ENCODE assay signal across 21 cellular contexts in the genomic region with DNA sequence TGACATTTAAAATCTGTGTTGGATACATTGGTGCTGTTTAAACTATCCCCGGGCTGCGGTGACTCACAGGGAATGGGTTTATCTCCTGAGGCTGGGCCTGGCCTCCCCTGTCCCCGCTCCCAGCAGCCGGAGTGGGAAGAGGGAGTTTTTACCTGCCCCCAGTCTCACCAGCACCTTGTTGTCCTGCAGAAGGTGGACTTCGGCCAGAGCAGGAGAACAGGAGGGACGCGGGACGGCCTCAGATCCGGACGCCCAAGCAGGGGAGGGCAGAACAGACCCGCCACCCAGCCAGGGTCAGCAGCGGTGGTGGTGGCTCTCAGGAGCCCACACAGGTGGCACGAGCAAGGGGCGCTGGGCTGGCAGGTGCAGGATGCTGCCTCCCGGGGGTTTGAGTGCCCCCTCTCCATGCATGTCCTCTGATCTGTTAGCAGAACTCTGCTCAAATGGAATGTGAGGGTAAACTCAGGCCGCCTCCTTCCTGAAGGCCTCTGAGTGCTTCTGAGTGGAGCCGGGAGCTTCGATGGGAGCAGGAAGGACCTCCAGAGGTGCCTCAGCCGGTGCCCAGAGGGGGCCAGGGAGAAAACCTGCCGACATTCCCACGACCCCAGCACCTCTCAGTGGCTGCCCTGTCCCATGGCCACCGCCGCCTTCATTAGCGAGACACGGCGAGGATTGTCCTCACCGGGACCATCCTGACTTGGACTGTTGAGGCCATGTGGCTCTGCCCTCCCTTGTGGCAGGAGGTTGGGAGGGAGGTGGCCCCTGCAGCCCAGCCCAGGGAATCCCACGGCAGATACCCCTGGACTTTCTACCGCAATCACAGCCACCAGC. TPM values are rescaled to one million over a fixed set of nuclear protein-coding genes. Genes with fewer than 3 reads are reported as not detected.
DNase-seq lines count a peak whose midpoint lies in the region; ATAC-seq, FAIRE-seq and TF ChIP-seq lines count a peak whose summit lies in the region.
"Had no signal": no experiment of that assay in that cellular context is flagged by ENCODE, and none has a peak within 500 bp of the region (broad histone marks: within the 10 kb centered on the region; RNA-seq: fewer than 3 reads in every experiment).

No MANE protein-coding gene starts in this region.

- no peaks in the 10 kb centered on the region for H3F3A ChIP-seq in smooth muscle cell (ENCODE audit: low read depth)

- H3K9me3 ChIP-seq in H9 (ENCODE audit: control insufficient read depth, low read depth, low read length) (no peaks in the 10 kb centered on the region), astrocyte (ENCODE audit: insufficient read depth, low read depth, low read length) (no peaks in the 10 kb centered on the region), kidney (ENCODE audit: control insufficient read depth in 1 of 2, low read length in 2 of 2) (peaks cover 0 to 3% of the 10 kb centered on the region in 2 donors), smooth muscle cell (replicated peaks; ENCODE audit: low read depth) (no peaks in the 10 kb centered on the region)
- H3K9me3 ChIP-seq: uterus had no signal

- H3K79me2 ChIP-seq in H9 (ENCODE audit: insufficient read depth, low read length) (no peaks in the 10 kb centered on the region), astrocyte (ENCODE audit: insufficient read depth, low read length) (no peaks in the 10 kb centered on the region), smooth muscle cell (ENCODE audit: low read depth) (no peaks in the 10 kb centered on the region)

- H3K4me1 ChIP-seq in H9 (ENCODE audit: insufficient read depth, low read length) (0 out of 2 replicates have a peak, but pooled peaks cover 3% of the 10 kb centered on the region), astrocyte (ENCODE audit: insufficient read depth, low read length) (peaks cover 3% of the 10 kb centered on the region), kidney (ENCODE audit: control insufficient read depth in 1 of 2, insufficient read depth in 1 of 2, low read depth in 1 of 2, low read length in 2 of 2) (peaks cover 0 to 2% of the 10 kb centered on the region in 2 donors), smooth muscle cell (ENCODE audit: low read depth) (no peaks in the 10 kb centered on the region)
- H3K4me1 ChIP-seq: uterus had no signal

- H2BK15ac ChIP-seq in H9 (ENCODE audit: low read depth, low read length) = no peak overlapping the region

- H3K27ac Mint-ChIP-seq in H9 (no peak overlapping the region), astrocyte (ENCODE audit: unreplicated experiment) (no peak overlapping the region)
- H3K27ac Mint-ChIP-seq: activated CD4-positive, alpha-beta memory T cell treated with anti-CD3 and anti-CD28 coated beads for 36 hours; activated T-helper 2 cell treated with anti-CD3 and anti-CD28 coated beads, Interferon-gamma antibody, Interleukin-2, Interleukin-4, amounts not matched to agents 10 μg/mL and 5 μg/mL and 100 μg/mL, durations not matched to agents 14 hours and 24 hours and 36 hours; CD4-positive, CD25-positive, alpha-beta regulatory T cell had no signal

- H3K9ac ChIP-seq in H9 (ENCODE audit: extremely low read depth, insufficient read length, low read length) (no peak overlapping the region), astrocyte (ENCODE audit: low read length) (no peak overlapping the region), kidney (ENCODE audit: low read length in 2 of 2) (no peak overlapping the region), smooth muscle cell (ENCODE audit: low read depth) (no peak overlapping the region)

- no peak overlapping the region for H2BK120ac ChIP-seq in H9 (ENCODE audit: low read depth, low read length, poor library complexity, severe bottlenecking)

- no peak overlapping the region for H3K4me3 ChIP-seq in astrocyte (ENCODE audit: insufficient read depth, low read depth, low read length)
- no peak overlapping the region for H3K4me3 ChIP-seq in kidney (ENCODE audit: low read length in 2 of 2)
- peak overlapping the region; percentile 18 for H3K4me3 ChIP-seq in smooth muscle cell
- H3K4me3 ChIP-seq: uterus had no signal

- H3K23me2 ChIP-seq in H9 (ENCODE audit: insufficient read length, low read depth, low read length, poor library complexity, severe bottlenecking) = no peaks in the 10 kb centered on the region

- WGBS in H9 (ENCODE audit: extremely low coverage, insufficient read length, low lambda C conversion rate) = no CpG with 5 or more reads among the region's 29 CpGs
- 77% methylated on average over 28 of the region's 29 CpGs for WGBS in smooth muscle cell (ENCODE audit: low lambda C conversion rate)

- H2AK5ac ChIP-seq in H9 (ENCODE audit: insufficient read length, low read length) = no peak overlapping the region

- H3K36me3 ChIP-seq in astrocyte (ENCODE audit: insufficient read depth, low read length) = no peaks in the 10 kb centered on the region
- H3K36me3 ChIP-seq in kidney (ENCODE audit: control insufficient read depth in 1 of 2, insufficient read depth in 2 of 2, low read length in 2 of 2) = no peaks in the 10 kb centered on the region
- no peaks in the 10 kb centered on the region for H3K36me3 ChIP-seq in smooth muscle cell (ENCODE audit: low read depth)
- H3K36me3 ChIP-seq: uterus had no signal

- no peak overlapping the region for H2BK12ac ChIP-seq in H9 (ENCODE audit: insufficient read length, low read depth, low read length)

- H3K18ac ChIP-seq in H9 (ENCODE audit: insufficient read length, low read depth, low read length) = no peak overlapping the region

- H3K27me3 Mint-ChIP-seq in H9 (ENCODE audit: low read depth) (peaks cover 26% of the 10 kb centered on the region), astrocyte (ENCODE audit: low read depth, unreplicated experiment) (peaks cover 24% of the 10 kb centered on the region)

- H3K56ac ChIP-seq in H9 (ENCODE audit: insufficient read length, low read depth, low read length) = no peak overlapping the region

- ATAC-seq in GM21619 (IDR thresholded peaks at IDR 0.05; ENCODE audit: unreplicated experiment) = no peak

- no peak overlapping the region for H3T11ph ChIP-seq in H9 (ENCODE audit: low read length)

- TF ChIP-seq CTCF in H9 (conservative IDR thresholded peaks at IDR 0.05) = no peak
- TF ChIP-seq CTCF in astrocyte (IDR thresholded peaks at IDR 0.05; ENCODE audit: insufficient read depth, low read depth, low read length) = no peak
- TF ChIP-seq CTCF in kidney (IDR thresholded peaks at IDR 0.05; ENCODE audit: borderline replicate concordance, extremely low read depth, insufficient read depth) = no peak
- no peak for TF ChIP-seq CTCF in smooth muscle cell (IDR thresholded peaks at IDR 0.05; ENCODE audit: borderline replicate concordance, insufficient read depth, poor library complexity, severe bottlenecking)

- intact Hi-C loops in kidney (cut with DNase I) = no loop called here

- H3K36me3 Mint-ChIP-seq in H9 (ENCODE audit: insufficient read depth in 1 of 3, low read depth in 3 of 3) (no peaks in the 10 kb centered on the region), astrocyte (ENCODE audit: low read depth, unreplicated experiment) (peaks cover 3% of the 10 kb centered on the region)
- H3K36me3 Mint-ChIP-seq: activated CD4-positive, alpha-beta memory T cell treated with anti-CD3 and anti-CD28 coated beads for 36 hours; CD4-positive, CD25-positive, alpha-beta regulatory T cell had no signal

- H3K9me3 Mint-ChIP-seq in H9 = no peaks in the 10 kb centered on the region; a peak in 2 of 5 replicates
- H3K9me3 Mint-ChIP-seq in astrocyte (ENCODE audit: unreplicated experiment) = peaks cover 3% of the 10 kb centered on the region
- H3K9me3 Mint-ChIP-seq: activated CD4-positive, alpha-beta memory T cell treated with anti-CD3 and anti-CD28 coated beads for 36 hours; activated T-helper 2 cell treated with anti-CD3 and anti-CD28 coated beads, Interferon-gamma antibody, Interleukin-2, Interleukin-4, amounts not matched to agents 10 μg/mL and 5 μg/mL and 100 μg/mL, durations not matched to agents 14 hours and 24 hours and 36 hours; CD4-positive, CD25-positive, alpha-beta regulatory T cell had no signal

- H3K27ac ChIP-seq in H9 (ENCODE audit: insufficient read length, low read depth, low read length) (no peak overlapping the region), astrocyte (ENCODE audit: low read depth, low read length) (no peak overlapping the region), kidney (ENCODE audit: low read depth in 2 of 2, low read length in 2 of 2) (no peak overlapping the region), smooth muscle cell (ENCODE audit: low read depth) (no peak overlapping the region)
- H3K27ac ChIP-seq: uterus had no signal

- H4K5ac ChIP-seq in H9 (ENCODE audit: insufficient read length, low read depth, low read length) = no peak overlapping the region

- no peaks in the 10 kb centered on the region for H3K27me3 ChIP-seq in H9 (ENCODE audit: insufficient read depth, low read length)
- H3K27me3 ChIP-seq in astrocyte (ENCODE audit: insufficient read depth, low read length) = peaks cover 9% of the 10 kb centered on the region
- no peaks in the 10 kb centered on the region for H3K27me3 ChIP-seq in smooth muscle cell (ENCODE audit: low read depth)
- H3K27me3 ChIP-seq: uterus had no signal

- DNase-seq in H9 = no peak
- DNase-seq in astrocyte (ENCODE audit: low read depth) = no peak
- DNase-seq in kidney = peak; percentile 72
- DNase-seq in smooth muscle cell (lab: John Stamatoyannopoulos, UW; ENCODE audit: unreplicated experiment) = no peak
- no peak for DNase-seq in T-helper 9 cell
- DNase-seq in iPS-NIHi7 (ENCODE audit: extremely low spot score) = no peak
- DNase-seq: activated CD4-positive, alpha-beta memory T cell treated with anti-CD3 and anti-CD28 coated beads for 36 hours; CD4-positive, CD25-positive, alpha-beta regulatory T cell; effector CD4-positive, alpha-beta T cell; GDM1; Karpas-422; NCI-H1930; NCI-H526 treated with DMSO at 0.1 percent for 48 hours; RPMI8226; stimulated activated CD4-positive, alpha-beta T cell treated with anti-CD3 and anti-CD28 coated beads, Interleukin-4, amount 100 ng/mL, for 1 hour; T1000; uterus had no signal

- no peak overlapping the region for H2BK5ac ChIP-seq in H9 (ENCODE audit: insufficient read length, low read length)

- no peak overlapping the region for H4K91ac ChIP-seq in H9 (ENCODE audit: insufficient read length, low read depth, low read length)

- no peak overlapping the region for H3K23ac ChIP-seq in H9 (ENCODE audit: insufficient read length, low read depth, low read length)

- H3K79me1 ChIP-seq in H9 (ENCODE audit: insufficient read depth, low read depth, low read length, poor library complexity, severe bottlenecking) = no peaks in the 10 kb centered on the region

- peaks cover 3 to 17% of the 10 kb centered on the region in 2 experiments; a peak in 2 of 4 replicates for H3K4me1 Mint-ChIP-seq in H9
- H3K4me1 Mint-ChIP-seq in astrocyte (ENCODE audit: low read depth, unreplicated experiment) = no peaks in the 10 kb centered on the region

- FAIRE-seq in astrocyte (lab: Jason Lieb, UNC) (no peak), kidney (lab: Jason Lieb, UNC) (no peak)
- FAIRE-seq: frontal cortex had no signal

- H2BK20ac ChIP-seq in H9 (ENCODE audit: low read depth, low read length, poor library complexity, severe bottlenecking) = no peak overlapping the region

- H4K8ac ChIP-seq in H9 (replicated peaks; ENCODE audit: insufficient read length, low read depth, low read length) = no peak overlapping the region

- H4K20me1 ChIP-seq in H9 (ENCODE audit: control insufficient read depth, insufficient read depth, insufficient read length) = no peaks in the 10 kb centered on the region
- no peaks in the 10 kb centered on the region for H4K20me1 ChIP-seq in astrocyte (ENCODE audit: insufficient read depth, low read length)
- H4K20me1 ChIP-seq in smooth muscle cell (ENCODE audit: low read depth) = no peaks in the 10 kb centered on the region

- H2AFZ ChIP-seq in H9 (ENCODE audit: low read length) (no peak overlapping the region), astrocyte (ENCODE audit: low read depth, low read length) (peak overlapping the region; percentile 63), smooth muscle cell (ENCODE audit: low read depth) (peak overlapping the region; percentile 69)

- H3K4me2 ChIP-seq in H9 (ENCODE audit: insufficient read depth, insufficient read length, low read length) (no peak overlapping the region), astrocyte (ENCODE audit: low read length) (peak overlapping the region; percentile 54), smooth muscle cell (peak overlapping the region; percentile 74)

- H3K4me3 Mint-ChIP-seq in H9 (no peak overlapping the region), astrocyte (ENCODE audit: unreplicated experiment) (no peak overlapping the region)
- H3K4me3 Mint-ChIP-seq: activated CD4-positive, alpha-beta memory T cell treated with anti-CD3 and anti-CD28 coated beads for 36 hours; brain; CD4-positive, CD25-positive, alpha-beta regulatory T cell had no signal

- H3K14ac ChIP-seq in H9 (ENCODE audit: insufficient read depth, low read length) = peak overlapping the region; percentile 57; the same call in 1 of the 2 replicates

- no peak overlapping the region for H3K4ac ChIP-seq in H9 (ENCODE audit: low read depth, low read length)

RNA-seq across cellular contexts. Expression of a gene that starts 43.4 kb away (rescaled TPM):
- total RNA-seq in H9 (2021) (14.6 and 16.3 TPM in 2 replicates), astrocyte (18.7 and 19.3 TPM in 2 replicates), kidney (7.6 TPM), smooth muscle cell (15.5 and 18.2 TPM in 2 replicates)
- polyA plus RNA-seq in kidney (ENCODE audit: insufficient read depth, low read depth, low replicate concordance) (9.0 TPM), smooth muscle cell (23.1 and 27.2 TPM in 2 replicates)

RNA-seq across cellular contexts. Expression of a gene that starts 44.2 kb away (rescaled TPM):
- total RNA-seq in H9 (2021) = 0.07 and 0.11 TPM in 2 replicates
- total RNA-seq in astrocyte = 0.10 and 0.16 TPM in 2 replicates
- 0.09 TPM for total RNA-seq in kidney
- not detected for polyA plus RNA-seq in kidney (ENCODE audit: insufficient read depth, low read depth, low replicate concordance)
- total RNA-seq in smooth muscle cell = 0.09 TPM in 1 of 2 replicates, not detected in the other
- polyA plus RNA-seq in smooth muscle cell = 0.28 TPM in 1 of 2 replicates, not detected in the other
- total RNA-seq: activated CD4-positive, alpha-beta memory T cell treated with anti-CD3 and anti-CD28 coated beads for 36 hours; activated T-helper 2 cell treated with anti-CD3 and anti-CD28 coated beads, Interferon-gamma antibody, Interleukin-2, Interleukin-4, amounts not matched to agents 10 μg/mL and 5 μg/mL and 100 μg/mL, durations not matched to agents 14 hours and 24 hours and 36 hours; uterus had no signal

RNA-seq across cellular contexts. Expression of a gene that starts 51.7 kb away (rescaled TPM):
- total RNA-seq in H9 (2021) = 33.0 and 33.1 TPM in 2 replicates
- total RNA-seq in astrocyte = 93.4 and 96.5 TPM in 2 replicates
- 46.8 TPM for total RNA-seq in kidney
- polyA plus RNA-seq in kidney (ENCODE audit: insufficient read depth, low read depth, low replicate concordance) = 33.7 TPM
- total RNA-seq in smooth muscle cell = 21.5 and 24.4 TPM in 2 replicates
- polyA plus RNA-seq in smooth muscle cell = 53.2 and 61.4 TPM in 2 replicates
